ENCODE assay signal across 12 cellular contexts in the genomic region with DNA sequence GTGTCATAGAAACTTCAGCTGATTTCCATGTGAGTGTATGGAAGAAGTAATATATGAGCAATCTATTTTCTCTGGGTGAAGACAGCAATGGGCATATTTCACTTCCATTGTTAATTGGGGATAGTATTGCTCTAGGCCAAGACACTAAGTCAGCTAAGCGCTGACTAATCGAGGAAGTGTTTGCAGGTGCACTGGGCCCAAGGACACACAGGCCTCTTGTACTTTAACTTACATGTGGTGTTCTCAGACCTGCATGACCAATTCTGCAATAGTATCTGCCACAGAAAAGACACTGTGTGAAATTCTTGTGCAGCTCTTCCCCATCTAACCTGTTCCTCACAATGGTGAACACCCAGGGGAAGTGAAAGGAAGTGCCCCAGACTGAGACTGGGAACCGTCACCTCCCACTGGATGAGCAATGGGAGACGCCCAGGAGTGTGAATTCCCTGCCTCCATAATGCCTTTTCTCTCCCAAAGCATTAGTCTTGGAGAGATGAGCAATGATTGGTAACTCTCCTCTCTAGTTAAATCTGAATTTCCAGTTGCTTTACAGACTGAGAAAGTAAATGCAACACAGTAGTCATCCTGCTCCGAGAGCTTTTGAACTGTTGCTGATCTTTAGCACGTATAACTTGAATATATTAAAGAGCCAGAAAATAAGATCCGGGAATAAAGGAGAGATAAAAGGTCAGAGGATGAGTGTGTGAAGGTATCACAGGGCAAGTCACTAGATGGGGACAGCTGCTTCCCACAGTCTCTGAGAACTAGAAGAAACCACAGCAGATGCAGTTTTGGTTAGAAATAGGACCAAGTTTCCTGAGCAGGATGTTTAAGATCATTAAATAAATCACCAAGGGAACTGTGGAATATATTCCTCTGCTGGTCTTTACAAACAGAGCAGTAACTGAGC.
DNase-seq lines count a peak whose midpoint lies in the region; ATAC-seq, FAIRE-seq and TF ChIP-seq lines count a peak whose summit lies in the region.
"Had no signal": no experiment of that assay in that cellular context is flagged by ENCODE, and none has a peak within 500 bp of the region (broad histone marks: within the 10 kb centered on the region; RNA-seq: fewer than 3 reads in every experiment).

No MANE protein-coding gene starts in this region.

- peak; percentile 86 for FAIRE-seq in bronchial epithelial cell (lab: Jason Lieb, UNC)

- no peaks in the 10 kb centered on the region for H3K9me3 Mint-ChIP-seq in activated naive CD8-positive, alpha-beta T cell treated with anti-CD3 and anti-CD28 coated beads, Interleukin-2, amount 10 ng/mL, durations not matched to agents 7 days and 5 days
- H3K9me3 Mint-ChIP-seq in activated naive CD8-positive, alpha-beta T cell treated with anti-CD3 and anti-CD28 coated beads for 36 hours: no peaks in the 10 kb centered on the region

- no peak for TF ChIP-seq CTCF in bronchial epithelial cell (IDR thresholded peaks at IDR 0.05; ENCODE audit: insufficient read depth, low read length, severe bottlenecking)
- TF ChIP-seq CTCF in upper lobe of right lung (IDR thresholded peaks at IDR 0.05): no peak

- H3K4me3 ChIP-seq in bronchial epithelial cell (ENCODE audit: low read depth, low read length) (no peak overlapping the region), upper lobe of right lung (no peak overlapping the region)
- H3K4me3 ChIP-seq: lung, thyroid gland had no signal

- peaks cover 17% of the 10 kb centered on the region for H3K4me1 Mint-ChIP-seq in activated naive CD8-positive, alpha-beta T cell treated with anti-CD3 and anti-CD28 coated beads, Interleukin-2, amount 10 ng/mL, durations not matched to agents 7 days and 5 days
- H3K4me1 Mint-ChIP-seq in activated naive CD8-positive, alpha-beta T cell treated with anti-CD3 and anti-CD28 coated beads for 36 hours: peaks cover 19% of the 10 kb centered on the region

- H3K36me3 ChIP-seq in bronchial epithelial cell (ENCODE audit: control insufficient read depth, insufficient read depth, low read length) (peaks cover 2% of the 10 kb centered on the region), upper lobe of right lung (no peaks in the 10 kb centered on the region)

- no peaks in the 10 kb centered on the region for H3K27me3 ChIP-seq in bronchial epithelial cell (ENCODE audit: control insufficient read depth, insufficient read depth, low read length)
- no peaks in the 10 kb centered on the region for H3K27me3 ChIP-seq in upper lobe of right lung
- H3K27me3 ChIP-seq: thyroid gland had no signal

- ATAC-seq in activated naive CD8-positive, alpha-beta T cell treated with anti-CD3 and anti-CD28 coated beads, Interleukin-2, amount 10 ng/mL, durations not matched to agents 7 days and 5 days (ENCODE audit: low read depth): peak; percentile 47
- peak; percentile 54 for ATAC-seq in HG03135 (IDR thresholded peaks at IDR 0.05; ENCODE audit: unreplicated experiment)
- peak; percentile 45 for ATAC-seq in upper lobe of right lung

- H3K4me3 Mint-ChIP-seq in activated naive CD8-positive, alpha-beta T cell treated with anti-CD3 and anti-CD28 coated beads, Interleukin-2, amount 10 ng/mL, durations not matched to agents 7 days and 5 days: no peak overlapping the region
- no peak overlapping the region for H3K4me3 Mint-ChIP-seq in activated naive CD8-positive, alpha-beta T cell treated with anti-CD3 and anti-CD28 coated beads for 36 hours

- H3K27me3 Mint-ChIP-seq in activated naive CD8-positive, alpha-beta T cell treated with anti-CD3 and anti-CD28 coated beads, Interleukin-2, amount 10 ng/mL, durations not matched to agents 7 days and 5 days: no peaks in the 10 kb centered on the region
- H3K27me3 Mint-ChIP-seq in activated naive CD8-positive, alpha-beta T cell treated with anti-CD3 and anti-CD28 coated beads for 36 hours: no peaks in the 10 kb centered on the region

- H3K4me1 ChIP-seq in upper lobe of right lung: no peaks in the 10 kb centered on the region
- H3K4me1 ChIP-seq: thyroid gland had no signal

- DNase-seq in activated naive CD8-positive, alpha-beta T cell treated with anti-CD3 and anti-CD28 coated beads, Interleukin-2, amount 10 ng/mL, durations not matched to agents 7 days and 5 days: no peak
- DNase-seq in activated naive CD8-positive, alpha-beta T cell treated with anti-CD3 and anti-CD28 coated beads for 36 hours: no peak
- DNase-seq in bronchial epithelial cell (ENCODE audit: low read depth) (peak; percentile 95), upper lobe of right lung (no peak), NOMO-1 treated with DMSO at 0.1 percent for 48 hours (lab: John Stamatoyannopoulos, UW; ENCODE audit: unreplicated experiment) (no peak), NCI-H1930 (lab: John Stamatoyannopoulos, UW) (no peak), NCI-H2196 (lab: John Stamatoyannopoulos, UW; ENCODE audit: unreplicated experiment) (no peak)
- DNase-seq: ACHN; stimulated activated CD4-positive, alpha-beta T cell treated with anti-CD3 and anti-CD28 coated beads, Interleukin-12 subunit alpha, Interleukin-12 subunit beta, amount 100 ng/mL, for 4 hours; thyroid gland had no signal

- H3K36me3 Mint-ChIP-seq in activated naive CD8-positive, alpha-beta T cell treated with anti-CD3 and anti-CD28 coated beads, Interleukin-2, amount 10 ng/mL, durations not matched to agents 7 days and 5 days: no peaks in the 10 kb centered on the region
- H3K36me3 Mint-ChIP-seq in activated naive CD8-positive, alpha-beta T cell treated with anti-CD3 and anti-CD28 coated beads for 36 hours: no peaks in the 10 kb centered on the region

- POLR2A ChIA-PET in activated naive CD8-positive, alpha-beta T cell treated with anti-CD3 and anti-CD28 coated beads, Interleukin-2, amount 10 ng/mL, durations not matched to agents 7 days and 5 days (lab: Charles Lee): no interaction called here

- no peaks in the 10 kb centered on the region for H3K9me3 ChIP-seq in upper lobe of right lung
- H3K9me3 ChIP-seq: thyroid gland had no signal

- intact Hi-C loops in upper lobe of right lung (cut with DNase I): no loop called here

- no peak overlapping the region for H3K27ac Mint-ChIP-seq in activated naive CD8-positive, alpha-beta T cell treated with anti-CD3 and anti-CD28 coated beads, Interleukin-2, amount 10 ng/mL, durations not matched to agents 7 days and 5 days
- H3K27ac Mint-ChIP-seq in activated naive CD8-positive, alpha-beta T cell treated with anti-CD3 and anti-CD28 coated beads for 36 hours: no peak overlapping the region

- no peak overlapping the region for H3K27ac ChIP-seq in upper lobe of right lung
- H3K27ac ChIP-seq: thyroid gland had no signal
